In the genomic region with DNA sequence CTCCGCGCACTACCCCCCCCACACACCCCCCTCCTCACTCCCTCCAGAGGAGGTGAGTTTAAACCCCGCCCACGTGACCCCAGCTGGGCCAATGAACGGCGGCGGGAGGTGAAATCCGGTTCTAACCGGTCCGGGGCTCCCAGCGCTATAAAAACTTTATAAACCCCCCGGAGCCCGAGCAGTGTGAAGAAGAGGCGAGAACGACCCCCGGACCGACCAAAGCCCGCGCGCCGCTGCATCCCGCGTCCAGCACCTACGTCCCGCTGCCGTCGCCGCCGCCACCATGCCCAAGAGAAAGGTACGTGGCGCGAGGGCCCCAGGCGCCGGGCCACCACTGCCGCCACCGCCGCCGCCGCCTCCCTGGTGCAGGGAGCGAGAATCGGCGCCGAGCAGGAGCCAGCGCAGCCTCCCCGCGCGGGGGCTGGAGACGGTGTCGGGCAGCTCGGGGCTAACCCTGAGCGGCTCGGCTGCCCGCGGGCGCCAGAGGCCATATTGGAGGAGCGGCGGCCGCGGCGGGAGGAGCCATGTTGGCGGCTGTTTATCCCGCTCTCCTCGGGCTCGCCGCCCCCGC, we compare ENCODE assay signal across 8 cellular contexts. TPM values are rescaled to one million over a fixed set of nuclear protein-coding genes. Genes with fewer than 3 reads are reported as not detected.
DNase-seq lines count a peak whose midpoint lies in the region; ATAC-seq and TF ChIP-seq lines count a peak whose summit lies in the region.

Gene HMGN2 (plus strand): TSS at position 111 of the 571 bp plus-strand sequence. CDS start 173 bp downstream, at position 284.

- ATAC-seq in HG02642 (IDR thresholded peaks at IDR 0.05; ENCODE audit: poor library complexity, unreplicated experiment) = peak; percentile 62
- ATAC-seq in psoas muscle = peak; percentile 73 to 84 (median 78)

- WGBS in psoas muscle, 3 donors = 0% methylated on average over 37 to 66 of the region's 66 CpGs

- peak within 1 kb of the TSS; percentile 98 to 100 for H3K4me3 ChIP-seq in right atrium auricular region
- H3K4me3 ChIP-seq in psoas muscle = peak within 1 kb of the TSS; percentile 97

- in situ Hi-C loops in GM13976 (cut with MboI; ENCODE audit: low sequenced_read_pairs, unreplicated experiment) = no loop called here

- intact Hi-C loops in psoas muscle (cut with DNase I) = loop anchor here (2.0 to 5.0 kb wide), 2 partner anchors 40 kb away; partner anchors contain the start of gene DHDDS (in 2 of the 2)

- TF ChIP-seq CTCF in GM13976 (IDR thresholded peaks at IDR 0.05; ENCODE audit: borderline replicate concordance, control extremely low read depth, extremely low read depth, insufficient read depth, missing control alignments) (no peak), right atrium auricular region (IDR thresholded peaks at IDR 0.05) (no peak), psoas muscle (IDR thresholded peaks at IDR 0.05) (no peak)

- H3K4me1 ChIP-seq in right atrium auricular region = peaks cover 0 to 29% of the 10 kb centered on the region in 2 donors
- H3K4me1 ChIP-seq in psoas muscle = peaks cover 26% of the 10 kb centered on the region

- H3K27ac ChIP-seq in right atrium auricular region (peak within 1 kb of the TSS; percentile 100), psoas muscle (peak within 1 kb of the TSS; percentile 99)

- H3K36me3 ChIP-seq in right atrium auricular region (peaks cover 38% of the 10 kb centered on the region), psoas muscle (ENCODE audit: insufficient read depth in 1 of 2, low read depth in 1 of 2) (peaks cover 0 to 53% of the 10 kb centered on the region in 2 donors)

- H3K9me3 ChIP-seq in right atrium auricular region = no peaks in the 10 kb centered on the region
- H3K9me3 ChIP-seq in psoas muscle = no peaks in the 10 kb centered on the region

- peak; percentile 89 for DNase-seq in GM13976 (ENCODE audit: low spot score)
- DNase-seq in NCI-H1105 treated with DMSO at 0.1 percent for 48 hours (lab: John Stamatoyannopoulos, UW) = peak; percentile 96
- DNase-seq in T-helper 2 cell = peak; percentile 72 to 94 (median 83)
- peak in 52 of 56 donors; percentile 68 to 94 (median 88) for DNase-seq in amygdala (lab: John Stamatoyannopoulos, UW)
- DNase-seq in right atrium auricular region (ENCODE audit: low spot score) = peak; percentile 90
- DNase-seq in psoas muscle = peak; percentile 88 to 93
- peak; percentile 96 for DNase-seq in ureter (ENCODE audit: low spot score)

- H3K27me3 ChIP-seq in right atrium auricular region (no peaks in the 10 kb centered on the region), psoas muscle (ENCODE audit: insufficient read depth in 3 of 3, low read length in 2 of 3) (no peaks in the 10 kb centered on the region)

RNA-seq across cellular contexts. Expression of gene HMGN2, which starts in this region (rescaled TPM):
- 100 to 1,000 TPM in 1 of 2 donors, 10 to 100 TPM in 1; 76.9 to 142 TPM for total RNA-seq in right atrium auricular region
- total RNA-seq in psoas muscle = 100 to 1,000 TPM in 3 of 4 donors, 10 to 100 TPM in 1; 95.4 to 157 (median 135) TPM
- 100 to 1,000 TPM; 103 to 136 (median 128) TPM for polyA plus RNA-seq in psoas muscle
- 400 TPM for total RNA-seq in ureter

Comparison
In these comparisons a context has a peak if more than half of its experiments do, and no peak if none do; other contexts are left out.
1. Peak in every context shown above with its lines: DNase-seq, ATAC-seq, H3K4me3 ChIP-seq and H3K27ac ChIP-seq.